3 cellular contexts compared by ENCODE assay signal in genomic region chr17:7324438-7324779, GRCh38.
TF ChIP-seq lines count a peak whose summit lies in the region.

No MANE protein-coding gene starts in this region.

TF ChIP-seq in HCT116, 20 proteins besides CTCF, POLR2A, EP300 and RAD21:
- no peak for TF ChIP-seq TCF7L2 (IDR thresholded peaks at IDR 0.05; ENCODE audit: borderline replicate concordance, extremely low read depth, insufficient read depth, insufficient read length)
- no peak for TF ChIP-seq ELF1 (IDR thresholded peaks at IDR 0.05; ENCODE audit: borderline replicate concordance, low read depth)
- TF ChIP-seq ZFX (IDR thresholded peaks at IDR 0.05): no peak
- no peak for TF ChIP-seq SIN3A (IDR thresholded peaks at IDR 0.05; ENCODE audit: low read depth)
- TF ChIP-seq FOSL1 (IDR thresholded peaks at IDR 0.05; ENCODE audit: low read depth): no peak
- TF ChIP-seq REST (IDR thresholded peaks at IDR 0.05; ENCODE audit: low read depth): no peak
- TF ChIP-seq ZNF274 (IDR thresholded peaks at IDR 0.05; ENCODE audit: low read depth, low read length): no peak
- no peak for TF ChIP-seq SRF (IDR thresholded peaks at IDR 0.05; ENCODE audit: low read depth)
- TF ChIP-seq CEBPB (IDR thresholded peaks at IDR 0.05; ENCODE audit: low read depth): no peak

TF ChIP-seq in WTC11, 78 proteins besides CTCF, POLR2A, EP300 and RAD21:
- TF ChIP-seq MAX (CRISPR knock-in tag; IDR thresholded peaks at IDR 0.05) (0 out of 2 replicates have a peak, but pooled peaks have one; percentile 18), RORB (CRISPR knock-in tag; IDR thresholded peaks at IDR 0.05) (no peak), FOXP4 (CRISPR knock-in tag; IDR thresholded peaks at IDR 0.05) (0 out of 2 replicates have a peak, but pooled peaks have one; percentile 35), ZNF281 (CRISPR knock-in tag; IDR thresholded peaks at IDR 0.05) (no peak), NR1H2 (CRISPR knock-in tag; IDR thresholded peaks at IDR 0.05) (no peak), IRF1 (CRISPR knock-in tag; IDR thresholded peaks at IDR 0.05) (peak; percentile 36; the same call in 1 of the 2 replicates)
TF ChIP-seq in WTC11: peak in this region for 3.

TF ChIP-seq in neural cell, 6 proteins besides CTCF, POLR2A, EP300 and RAD21:
- peak; percentile 33 for TF ChIP-seq SMC3 (conservative IDR thresholded peaks at IDR 0.05; ENCODE audit: poor library complexity)
- TF ChIP-seq POLR2AphosphoS5 (IDR thresholded peaks at IDR 0.05): no peak
- TF ChIP-seq TAF1 (IDR thresholded peaks at IDR 0.05; ENCODE audit: low read depth): no peak
